8 cellular contexts compared by ENCODE assay signal in the genomic region with DNA sequence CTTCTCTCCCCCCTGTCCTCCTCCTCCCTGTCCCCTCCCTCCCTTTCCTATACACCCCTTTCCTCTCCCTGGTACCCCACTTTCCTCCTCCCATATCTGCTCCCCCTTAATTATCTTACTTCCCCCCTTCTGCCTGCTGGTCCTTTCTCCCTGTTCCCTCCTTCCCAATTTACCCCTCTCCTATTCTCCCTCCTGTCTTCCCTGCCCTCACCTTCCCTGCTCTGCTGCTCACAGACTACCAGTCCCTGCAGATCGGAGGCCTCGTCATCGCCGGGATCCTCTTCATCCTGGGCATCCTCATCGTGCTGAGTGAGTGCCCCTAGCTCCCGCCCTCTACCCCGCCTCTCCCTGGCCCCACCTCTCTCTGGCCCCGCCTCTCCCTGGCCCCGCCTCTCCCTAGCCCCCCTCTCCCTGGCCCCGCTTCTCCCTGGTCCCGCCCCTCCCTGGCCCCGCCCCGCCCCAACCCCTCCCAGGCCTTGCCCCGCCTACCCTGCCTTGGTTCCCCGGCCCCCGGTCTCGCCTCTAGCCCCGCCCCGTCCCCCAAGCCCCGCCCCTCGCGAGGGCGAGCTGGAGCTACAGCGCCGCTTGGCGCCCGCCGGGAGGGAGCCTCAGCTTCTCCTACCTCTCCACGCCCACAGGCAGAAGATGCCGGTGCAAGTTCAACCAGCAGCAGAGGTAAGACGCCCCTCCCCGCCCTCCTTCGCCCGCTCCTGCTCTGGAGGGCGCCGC. TPM values are rescaled to one million over a fixed set of nuclear protein-coding genes. Genes with fewer than 3 reads are reported as not detected.
DNase-seq lines count a peak whose midpoint lies in the region; ATAC-seq and TF ChIP-seq lines count a peak whose summit lies in the region.

No MANE protein-coding gene starts in this region.

- H3K4me3 ChIP-seq in DOHH2 (ENCODE audit: low read length) (peak overlapping the region; percentile 72), coronary artery (peak overlapping the region; percentile 69)

- H3K9me3 ChIP-seq in DOHH2 (ENCODE audit: control insufficient read depth, insufficient read depth, low read length): no peaks in the 10 kb centered on the region

- peak overlapping the region; percentile 86 for H3K4me2 ChIP-seq in DOHH2 (ENCODE audit: low read length)

- H3K9me2 ChIP-seq in DOHH2 (replicated peaks; ENCODE audit: control insufficient read depth, low read length): no peaks in the 10 kb centered on the region

- peaks cover 38% of the 10 kb centered on the region for H3K27me3 ChIP-seq in DOHH2 (ENCODE audit: control insufficient read depth, low read length)

- H3K36me3 ChIP-seq in DOHH2 (ENCODE audit: control insufficient read depth, low read length): no peaks in the 10 kb centered on the region

- no peaks in the 10 kb centered on the region for H3K79me2 ChIP-seq in DOHH2 (ENCODE audit: control insufficient read depth, low read length)

- H3F3A ChIP-seq in DOHH2 (ENCODE audit: control insufficient read depth, insufficient read depth): peaks cover 8% of the 10 kb centered on the region; the same call in 1 of the 2 replicates

- peaks cover 38% of the 10 kb centered on the region for H3K4me1 ChIP-seq in DOHH2 (ENCODE audit: control insufficient read depth, low read length)

- TF ChIP-seq CTCF in DOHH2 (IDR thresholded peaks at IDR 0.05; ENCODE audit: low read depth, low read length, poor library complexity, severe bottlenecking) (peak; percentile 67), coronary artery (IDR thresholded peaks at IDR 0.05) (peak; percentile 27)

- DNase-seq in NCI-H460 (ENCODE audit: extremely low read depth, low read depth) (peak; percentile 83), coronary artery (ENCODE audit: low spot score) (peak; percentile 97), left lobe of liver (ENCODE audit: low spot score) (peak; percentile 94)
- DNase-seq in activated CD4-positive, alpha-beta T cell treated with anti-CD3 and anti-CD28 coated beads, Interleukin-2, amount 50 U/mL, for 24 hours (ENCODE audit: low read depth in 1 of 2, low spot score in 1 of 2): peak; percentile 94 to 95
- DNase-seq in stimulated activated CD4-positive, alpha-beta T cell treated with anti-CD3 and anti-CD28 coated beads, Interleukin-2, amount 100 ng/mL, for 24 hours: peak; percentile 97 to 99

- H4K20me1 ChIP-seq in DOHH2 (ENCODE audit: control insufficient read depth, insufficient read depth, low read depth, low read length): no peaks in the 10 kb centered on the region

- peak; percentile 53 for ATAC-seq in HG02642 (IDR thresholded peaks at IDR 0.05; ENCODE audit: poor library complexity, unreplicated experiment)
- peak; percentile 63 for ATAC-seq in left lobe of liver
- ATAC-seq in GM18858 (IDR thresholded peaks at IDR 0.05; ENCODE audit: unreplicated experiment): no peak

- H3K27ac ChIP-seq in DOHH2 (ENCODE audit: low read depth, low read length): peak overlapping the region; percentile 30
- peak overlapping the region; percentile 99 for H3K27ac ChIP-seq in coronary artery

RNA-seq across cellular contexts. Expression of a gene that starts 2.0 kb away (rescaled TPM):
- total RNA-seq in NCI-H460 (2014; rRNA removed; shearing (Covaris generic)): not detected in 2 replicates
- not detected in 2 replicates for polyA plus RNA-seq in NCI-H460 (2014; cell fraction: nucleus; rRNA removed)
- 0.60 TPM for total RNA-seq in left lobe of liver

RNA-seq across cellular contexts. Expression of a gene that starts 2.4 kb away (rescaled TPM):
- total RNA-seq in NCI-H460 (2014; rRNA removed; shearing (Covaris generic)): not detected in 2 replicates
- polyA plus RNA-seq in NCI-H460 (2014; cell fraction: nucleus; rRNA removed): not detected in 2 replicates
- total RNA-seq in left lobe of liver: 280 TPM

RNA-seq across cellular contexts. Expression of a gene that starts 6.2 kb away (rescaled TPM):
- 0.12 TPM in 1 of 2 replicates, not detected in the other for total RNA-seq in NCI-H460 (2014; rRNA removed; shearing (Covaris generic))
- 0.06 TPM in 1 of 2 replicates, not detected in the other for polyA plus RNA-seq in NCI-H460 (2014; cell fraction: nucleus; rRNA removed)
- 1.9 TPM for total RNA-seq in left lobe of liver

RNA-seq across cellular contexts. Expression of a gene that starts 13.5 kb away (rescaled TPM):
- 104 TPM in 2 replicates for total RNA-seq in NCI-H460 (2014; rRNA removed; shearing (Covaris generic))
- 49.6 and 55.5 TPM in 2 replicates for polyA plus RNA-seq in NCI-H460 (2014; cell fraction: nucleus; rRNA removed)
- total RNA-seq in left lobe of liver: 7.6 TPM

RNA-seq across cellular contexts. Expression of a gene that starts 25.4 kb away (rescaled TPM):
- not detected in 2 replicates for total RNA-seq in NCI-H460 (2014; rRNA removed; shearing (Covaris generic))
- polyA plus RNA-seq in NCI-H460 (2014; cell fraction: nucleus; rRNA removed): not detected in 2 replicates
- total RNA-seq in left lobe of liver: 1.4 TPM

Comparison
In these comparisons a context has a peak if more than half of its experiments do, and no peak if none do; other contexts are left out.
1. RNA of a gene that starts 2.4 kb away (total RNA-seq): 280 TPM in left lobe of liver (single experiment); not detected in NCI-H460; every median in the first group is over 100 times any median in the second.
2. Peak in every context shown above with its lines, with median percentiles within 50 percentile points of each other: DNase-seq.